In genomic region chr7:20350518-20350951, GRCh38 we compare ENCODE assay signal across 12 cellular contexts. TPM values are rescaled to one million over a fixed set of nuclear protein-coding genes. Genes with fewer than 3 reads are reported as not detected.
DNase-seq lines count a peak whose midpoint lies in the region; ATAC-seq, FAIRE-seq and TF ChIP-seq lines count a peak whose summit lies in the region.
"Had no signal": no experiment of that assay in that cellular context is flagged by ENCODE, and none has a peak within 500 bp of the region (broad histone marks: within the 10 kb centered on the region; RNA-seq: fewer than 3 reads in every experiment).

No MANE protein-coding gene starts in this region.

- TF ChIP-seq POLR2A in GM12878 (IDR thresholded peaks at IDR 0.05; ENCODE audit: low read depth, low read length), result no peak

- TF ChIP-seq EP300 in GM12878 (IDR thresholded peaks at IDR 0.05; ENCODE audit: borderline replicate concordance in 1 of 2, control insufficient read depth in 1 of 2, low read depth in 2 of 2, low read length in 2 of 2), result no peak

- no peaks in the 10 kb centered on the region for H3K9me3 Mint-ChIP-seq in activated naive CD8-positive, alpha-beta T cell treated with anti-CD3 and anti-CD28 coated beads for 36 hours

- 49% methylated on average over 4 of the region's 4 CpGs for WGBS in GM12878 (ENCODE audit: insufficient coverage, insufficient replicate concordance, low lambda C conversion rate, missing lambda C conversion rate)
- 75% methylated on average over 4 of the region's 4 CpGs for WGBS in smooth muscle cell (ENCODE audit: low lambda C conversion rate)

- no peaks in the 10 kb centered on the region for H3K4me1 ChIP-seq in GM12878 (ENCODE audit: control insufficient read depth, insufficient read depth, low read length)
- H3K4me1 ChIP-seq in smooth muscle cell (ENCODE audit: low read depth), result no peaks in the 10 kb centered on the region

- no peaks in the 10 kb centered on the region for H3K79me2 ChIP-seq in GM12878 (ENCODE audit: control insufficient read depth, insufficient read depth, low read length)
- no peaks in the 10 kb centered on the region for H3K79me2 ChIP-seq in smooth muscle cell (ENCODE audit: low read depth)

- H3K27ac ChIP-seq in GM12878 (ENCODE audit: control insufficient read depth, insufficient read depth) (no peak overlapping the region), smooth muscle cell (ENCODE audit: low read depth) (peak overlapping the region; percentile 32)
- H3K27ac ChIP-seq: SJCRH30 had no signal

- no peak overlapping the region for H3K27ac Mint-ChIP-seq in activated naive CD8-positive, alpha-beta T cell treated with anti-CD3 and anti-CD28 coated beads for 36 hours

- no peak for TF ChIP-seq RAD21 in GM12878 (IDR thresholded peaks at IDR 0.05; ENCODE audit: insufficient read depth, low read depth, low read length)

- no peak overlapping the region for H3K4me3 ChIP-seq in H7 (ENCODE audit: insufficient read depth, low read depth, low read length)
- no peak overlapping the region for H3K4me3 ChIP-seq in GM12878
- no peak overlapping the region for H3K4me3 ChIP-seq in smooth muscle cell
- H3K4me3 ChIP-seq: SJCRH30 had no signal

- TF ChIP-seq CTCF in GM12878 (IDR thresholded peaks at IDR 0.05 in 2 of 3, conservative IDR thresholded peaks at IDR 0.05 in 1 of 3; ENCODE audit: control insufficient read depth in 2 of 3, extremely low read depth in 1 of 3, insufficient read depth in 1 of 3, low read depth in 3 of 3, low read length in 3 of 3) (no peak), smooth muscle cell (IDR thresholded peaks at IDR 0.05; ENCODE audit: borderline replicate concordance, insufficient read depth, poor library complexity, severe bottlenecking) (no peak)

- in situ Hi-C loops in GM12878 (cut with MboI), result no loop called here

- intact Hi-C loops in GM12878 (cut with micrococcal nuclease; ENCODE audit: unreplicated experiment), result no loop called here

- H3K36me3 Mint-ChIP-seq in activated naive CD8-positive, alpha-beta T cell treated with anti-CD3 and anti-CD28 coated beads for 36 hours, result no peaks in the 10 kb centered on the region

- H3F3A ChIP-seq in smooth muscle cell (ENCODE audit: low read depth), result no peaks in the 10 kb centered on the region

- H3K9ac ChIP-seq in GM12878 (ENCODE audit: control insufficient read depth, insufficient read depth, low read length), result no peak overlapping the region
- no peak overlapping the region for H3K9ac ChIP-seq in smooth muscle cell (ENCODE audit: low read depth)

- CTCF ChIA-PET in GM12878 (lab: Yijun Ruan, JAX), result interaction anchor here (1.2 to 1.4 kb wide), 2 partner anchors 14 to 596 kb away, joined by 3 to 5 read pairs; no protein-coding TSS in a partner anchor

- ATAC-seq in GM12878, result peak; percentile 36
- ATAC-seq in GM18520 (IDR thresholded peaks at IDR 0.05; ENCODE audit: unreplicated experiment), result no peak

- no peaks in the 10 kb centered on the region for H3K27me3 ChIP-seq in H7 (ENCODE audit: control insufficient read depth, insufficient read depth, low read length)
- H3K27me3 ChIP-seq in GM12878 (replicated peaks in 1 of 2; ENCODE audit: control insufficient read depth in 2 of 2, insufficient read depth in 2 of 2, low read length in 1 of 2), result no peaks in the 10 kb centered on the region
- no peaks in the 10 kb centered on the region for H3K27me3 ChIP-seq in smooth muscle cell (ENCODE audit: low read depth)
- H3K27me3 ChIP-seq: SJCRH30 had no signal

- H3K9me3 ChIP-seq in GM12878 (replicated peaks; ENCODE audit: control insufficient read depth, insufficient read depth, low read length), result no peaks in the 10 kb centered on the region; the same call in 2 of the 3 replicates
- no peaks in the 10 kb centered on the region for H3K9me3 ChIP-seq in smooth muscle cell (replicated peaks; ENCODE audit: low read depth)
- H3K9me3 ChIP-seq: SJCRH30 had no signal

- H3K4me2 ChIP-seq in GM12878 (ENCODE audit: control insufficient read depth, insufficient read depth), result no peak overlapping the region
- no peak overlapping the region for H3K4me2 ChIP-seq in smooth muscle cell

- H3K27me3 Mint-ChIP-seq in activated naive CD8-positive, alpha-beta T cell treated with anti-CD3 and anti-CD28 coated beads for 36 hours, result peaks cover 6% of the 10 kb centered on the region
- H3K27me3 Mint-ChIP-seq: central memory CD8-positive, alpha-beta T cell had no signal

- no peaks in the 10 kb centered on the region for H3K4me1 Mint-ChIP-seq in activated naive CD8-positive, alpha-beta T cell treated with anti-CD3 and anti-CD28 coated beads for 36 hours
- H3K4me1 Mint-ChIP-seq: central memory CD8-positive, alpha-beta T cell had no signal

- DNase-seq in H7 (peak; percentile 28), GM12878 (ENCODE audit: low read depth, low spot score) (no peak), iPS-NIHi7 (ENCODE audit: extremely low spot score) (peak; percentile 38), smooth muscle cell (lab: John Stamatoyannopoulos, UW; ENCODE audit: unreplicated experiment) (no peak), NCI-H2227 (lab: John Stamatoyannopoulos, UW; ENCODE audit: unreplicated experiment) (no peak)
- DNase-seq in activated CD4-positive, alpha-beta T cell treated with anti-CD3 and anti-CD28 coated beads, Interleukin-2, amount 50 U/mL, for 48 hours, result no peak
- DNase-seq in activated naive CD8-positive, alpha-beta T cell treated with anti-CD3 and anti-CD28 coated beads for 36 hours, result no peak
- DNase-seq: NCI-H1048, SJCRH30 had no signal

- RAD21 ChIA-PET in GM12878 (lab: Charles Lee; ENCODE audit: unreplicated experiment), result interaction anchor here (1.1 kb wide), 1 partner anchor 14 kb away, joined by 3 read pairs; no protein-coding TSS in a partner anchor

- H3K36me3 ChIP-seq in H7 (replicated peaks; ENCODE audit: control insufficient read depth, insufficient read depth, low read length), result no peaks in the 10 kb centered on the region
- H3K36me3 ChIP-seq in GM12878 (ENCODE audit: control insufficient read depth in 2 of 2, insufficient read depth in 2 of 2, low read length in 1 of 2), result no peaks in the 10 kb centered on the region
- no peaks in the 10 kb centered on the region for H3K36me3 ChIP-seq in smooth muscle cell (ENCODE audit: low read depth)

- H4K20me1 ChIP-seq in GM12878 (ENCODE audit: control insufficient read depth, insufficient read depth) (no peaks in the 10 kb centered on the region), smooth muscle cell (ENCODE audit: low read depth) (no peaks in the 10 kb centered on the region)

- no peak overlapping the region for H3K4me3 Mint-ChIP-seq in activated naive CD8-positive, alpha-beta T cell treated with anti-CD3 and anti-CD28 coated beads for 36 hours
- H3K4me3 Mint-ChIP-seq: central memory CD8-positive, alpha-beta T cell had no signal

- no peak for FAIRE-seq in GM12878 (lab: Jason Lieb, UNC)
- FAIRE-seq: G401.6 had no signal

- no TSS peak for BruUV-seq in GM12878 (replicated peaks; lab: Mats Ljungman, UMichigan)

- POLR2A ChIA-PET in GM12878 (lab: Charles Lee), result interaction anchor here (1.2 to 1.6 kb wide), 2 partner anchors 20 to 22 kb away, joined by 3 to 4 read pairs; no protein-coding TSS in a partner anchor

- H2AFZ ChIP-seq in GM12878 (ENCODE audit: control insufficient read depth, low read depth, low read length), result peak overlapping the region; percentile 15; the same call in 1 of the 2 replicates
- H2AFZ ChIP-seq in smooth muscle cell (ENCODE audit: low read depth), result no peak overlapping the region

- SMC1A ChIA-PET in GM12878 (lab: Charles Lee; ENCODE audit: uncharacterized antibody, unreplicated experiment), result interaction anchor here (0.8 to 1.5 kb wide), 4 partner anchors 18 to 642 kb away, joined by 3 to 4 read pairs (median 4); partner anchors contain the start of genes ITGB8 and POLR1F

TF ChIP-seq in GM12878, 131 proteins besides CTCF, POLR2A, EP300 and RAD21:
- TF ChIP-seq SIX5 (IDR thresholded peaks at IDR 0.05; ENCODE audit: low read depth, low read length, severe bottlenecking) (no peak), NR2C2 (IDR thresholded peaks at IDR 0.05; ENCODE audit: borderline replicate concordance, control insufficient read depth, insufficient read length, low read depth) (no peak), WRNIP1 (IDR thresholded peaks at IDR 0.05; ENCODE audit: borderline replicate concordance, low read depth, low read length) (no peak), CBX5 (IDR thresholded peaks at IDR 0.05; ENCODE audit: low read depth) (no peak)

RNA-seq across cellular contexts. Expression of gene ITGB8, which starts 19.8 kb away (rescaled TPM):
- total RNA-seq in H7 (2014; rRNA removed; shearing (Covaris generic)), result 1.5 and 2.2 TPM in 2 replicates
- total RNA-seq in GM12878 (2013; cell fraction: nucleolus; rRNA removed), result 157 and 162 TPM in 2 replicates
- total RNA-seq in GM12878 (2014; rRNA removed) (3.1 and 3.9 TPM in 2 replicates), GM12878 (2014; rRNA removed; fragmentation: Illumina TruSeq; extraction: Trizol) (3.0 TPM in 2 replicates), GM12878 (2021) (3.0 and 3.2 TPM in 2 replicates), smooth muscle cell (10.2 and 11.5 TPM in 2 replicates)
- 0.29 TPM for polyA plus RNA-seq in GM12878 (2011; ENCODE audit: low read depth)
- polyA plus RNA-seq in GM12878 (2011; rRNA removed) (26.2 and 45.6 TPM in 2 replicates), GM12878 (2014; fragmentation: Illumina TruSeq; extraction: Trizol) (1.6 and 2.2 TPM in 2 replicates), GM12878 (2014; fragmentation: Nextera tagmentation; extraction: Ambion mirVana) (under 1 TPM; 0.37 to 0.40 TPM), GM12878 (2014; rRNA removed) (1.4 TPM in 2 replicates), GM12878 (2016; fragmentation: Nextera tagmentation; extraction: Ambion mirVana) (1 to 10 TPM in 1 of 2 experiments, under 1 TPM in 1; 0.95 to 1.4 TPM), smooth muscle cell (0.38 and 1.5 TPM in 2 replicates)
- polyA plus RNA-seq in GM12878 (2011; cell fraction: cytosol; rRNA removed), result 10.0 and 11.0 TPM in 2 replicates
- 59.4 and 69.9 TPM in 2 replicates for polyA plus RNA-seq in GM12878 (2011; cell fraction: nucleus; rRNA removed)
- 0.55 and 0.60 TPM in 2 replicates for polyA plus RNA-seq in GM12878 (2012)
- polyA minus RNA-seq in GM12878 (2011; rRNA and poly(A)+ RNA removed), result 119 and 122 TPM in 2 replicates
- polyA minus RNA-seq in GM12878 (2011; cell fraction: cytosol; rRNA and poly(A)+ RNA removed), result 24.3 and 26.2 TPM in 2 replicates
- polyA minus RNA-seq in GM12878 (2011; cell fraction: nucleus; rRNA and poly(A)+ RNA removed), result 168 and 290 TPM in 2 replicates
- total RNA-seq in activated naive CD8-positive, alpha-beta T cell treated with anti-CD3 and anti-CD28 coated beads for 36 hours, result not detected

Comparison
In these comparisons a context has a peak if more than half of its experiments do, and no peak if none do; other contexts are left out.
1. DNase-seq: peak in H7 (single experiment) and iPS-NIHi7 (single experiment); none in GM12878 (single experiment), smooth muscle cell (single experiment), activated CD4-positive, alpha-beta T cell treated with anti-CD3 and anti-CD28 coated beads, Interleukin-2, amount 50 U/mL, for 48 hours (0 of 2), NCI-H2227 (single experiment) and activated naive CD8-positive, alpha-beta T cell treated with anti-CD3 and anti-CD28 coated beads for 36 hours (single experiment).